Comparison of ENCODE assay signal across 13 cellular contexts in genomic region chr10:21022821-21023220, GRCh38.
"Had no signal": no experiment of that assay in that cellular context is flagged by ENCODE, and none has a peak within 500 bp of the region (broad histone marks: within the 10 kb centered on the region; RNA-seq: fewer than 3 reads in every experiment).

No MANE protein-coding gene starts in this region.

- H3K36me3 ChIP-seq: upper lobe of left lung, WERI-Rb-1 had no signal

- ATAC-seq: activated CD8-positive, alpha-beta T cell treated with anti-CD3 and anti-CD28 coated beads, Interleukin-2, amount 10 ng/mL, durations not matched to agents 7 days and 5 days; effector memory CD8-positive, alpha-beta T cell had no signal

- H3K27me3 ChIP-seq: upper lobe of left lung had no signal

- DNase-seq: activated CD4-positive, alpha-beta T cell treated with anti-CD3 and anti-CD28 coated beads for 4 hours; activated CD8-positive, alpha-beta memory T cell treated with anti-CD3 and anti-CD28 coated beads, Interleukin-2, amount 50 U/mL, for 48 hours; activated CD8-positive, alpha-beta T cell treated with anti-CD3 and anti-CD28 coated beads, Interleukin-2, amount 10 ng/mL, durations not matched to agents 7 days and 5 days; activated naive CD4-positive, alpha-beta T cell treated with anti-CD3 and anti-CD28 coated beads for 36 hours; effector memory CD8-positive, alpha-beta T cell; foreskin fibroblast; head of caudate nucleus; mesendoderm; nephron progenitor cell; stimulated activated CD4-positive, alpha-beta T cell treated with anti-CD3 and anti-CD28 coated beads, Interleukin-4, amount 100 ng/mL, for 1 hour; T-helper 9 cell; upper lobe of left lung; WERI-Rb-1 had no signal

- H3K4me3 ChIP-seq: upper lobe of left lung had no signal

- H3K9me3 ChIP-seq: upper lobe of left lung had no signal

- H3K27ac ChIP-seq: upper lobe of left lung, WERI-Rb-1 had no signal
